In the genomic region with DNA sequence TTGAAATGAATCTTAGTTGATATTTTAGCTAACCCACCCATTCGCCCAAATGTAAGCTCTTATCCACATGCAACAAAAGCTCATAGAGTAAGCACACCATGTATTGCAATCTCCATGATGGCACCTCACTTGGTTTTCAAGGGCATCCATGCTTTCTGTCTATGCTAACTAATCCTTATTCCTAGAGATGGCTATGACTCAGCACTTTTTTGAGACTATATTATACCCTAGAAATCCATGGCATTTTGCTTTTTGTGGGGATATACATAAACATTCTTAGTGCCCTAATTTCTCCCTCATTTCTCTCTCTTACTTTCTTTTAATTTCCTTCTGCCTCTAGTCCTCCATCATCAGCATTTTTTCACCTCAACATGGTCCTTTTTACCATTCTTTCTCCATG, we compare ENCODE assay signal across 1 cellular context.
A peak's percentile ranks its signal among the peaks of the same experiment; 100 is the strongest.
TF ChIP-seq lines count a peak whose summit lies in the region.

No MANE protein-coding gene starts in this region.

TF ChIP-seq in K562, 482 proteins besides CTCF, POLR2A, EP300 and RAD21 (continued from another document and continues in another):
- TF ChIP-seq, protein P1, sequence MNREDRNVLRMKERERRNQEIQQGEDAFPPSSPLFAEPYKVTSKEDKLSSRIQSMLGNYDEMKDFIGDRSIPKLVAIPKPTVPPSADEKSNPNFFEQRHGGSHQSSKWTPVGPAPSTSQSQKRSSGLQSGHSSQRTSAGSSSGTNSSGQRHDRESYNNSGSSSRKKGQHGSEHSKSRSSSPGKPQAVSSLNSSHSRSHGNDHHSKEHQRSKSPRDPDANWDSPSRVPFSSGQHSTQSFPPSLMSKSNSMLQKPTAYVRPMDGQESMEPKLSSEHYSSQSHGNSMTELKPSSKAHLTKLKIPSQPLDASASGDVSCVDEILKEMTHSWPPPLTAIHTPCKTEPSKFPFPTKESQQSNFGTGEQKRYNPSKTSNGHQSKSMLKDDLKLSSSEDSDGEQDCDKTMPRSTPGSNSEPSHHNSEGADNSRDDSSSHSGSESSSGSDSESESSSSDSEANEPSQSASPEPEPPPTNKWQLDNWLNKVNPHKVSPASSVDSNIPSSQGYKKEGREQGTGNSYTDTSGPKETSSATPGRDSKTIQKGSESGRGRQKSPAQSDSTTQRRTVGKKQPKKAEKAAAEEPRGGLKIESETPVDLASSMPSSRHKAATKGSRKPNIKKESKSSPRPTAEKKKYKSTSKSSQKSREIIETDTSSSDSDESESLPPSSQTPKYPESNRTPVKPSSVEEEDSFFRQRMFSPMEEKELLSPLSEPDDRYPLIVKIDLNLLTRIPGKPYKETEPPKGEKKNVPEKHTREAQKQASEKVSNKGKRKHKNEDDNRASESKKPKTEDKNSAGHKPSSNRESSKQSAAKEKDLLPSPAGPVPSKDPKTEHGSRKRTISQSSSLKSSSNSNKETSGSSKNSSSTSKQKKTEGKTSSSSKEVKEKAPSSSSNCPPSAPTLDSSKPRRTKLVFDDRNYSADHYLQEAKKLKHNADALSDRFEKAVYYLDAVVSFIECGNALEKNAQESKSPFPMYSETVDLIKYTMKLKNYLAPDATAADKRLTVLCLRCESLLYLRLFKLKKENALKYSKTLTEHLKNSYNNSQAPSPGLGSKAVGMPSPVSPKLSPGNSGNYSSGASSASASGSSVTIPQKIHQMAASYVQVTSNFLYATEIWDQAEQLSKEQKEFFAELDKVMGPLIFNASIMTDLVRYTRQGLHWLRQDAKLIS (CRISPR knock-in tag; IDR thresholded peaks at IDR 0.05): no peak
- no peak for TF ChIP-seq ZNF12 (CRISPR knock-in tag; IDR thresholded peaks at IDR 0.05)
- TF ChIP-seq, protein P2, sequence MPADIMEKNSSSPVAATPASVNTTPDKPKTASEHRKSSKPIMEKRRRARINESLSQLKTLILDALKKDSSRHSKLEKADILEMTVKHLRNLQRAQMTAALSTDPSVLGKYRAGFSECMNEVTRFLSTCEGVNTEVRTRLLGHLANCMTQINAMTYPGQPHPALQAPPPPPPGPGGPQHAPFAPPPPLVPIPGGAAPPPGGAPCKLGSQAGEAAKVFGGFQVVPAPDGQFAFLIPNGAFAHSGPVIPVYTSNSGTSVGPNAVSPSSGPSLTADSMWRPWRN (IDR thresholded peaks at IDR 0.05; ENCODE audit: low read depth): no peak
- TF ChIP-seq FOXP1 (CRISPR knock-in tag; IDR thresholded peaks at IDR 0.05): no peak
- TF ChIP-seq CHD4 (IDR thresholded peaks at IDR 0.05; ENCODE audit: insufficient read depth, insufficient replicate concordance, low read depth, low read length, poor library complexity, severe bottlenecking): no peak
- no peak for TF ChIP-seq SIRT6 (IDR thresholded peaks at IDR 0.05; ENCODE audit: low read depth, low read length)
- TF ChIP-seq, protein P3, sequence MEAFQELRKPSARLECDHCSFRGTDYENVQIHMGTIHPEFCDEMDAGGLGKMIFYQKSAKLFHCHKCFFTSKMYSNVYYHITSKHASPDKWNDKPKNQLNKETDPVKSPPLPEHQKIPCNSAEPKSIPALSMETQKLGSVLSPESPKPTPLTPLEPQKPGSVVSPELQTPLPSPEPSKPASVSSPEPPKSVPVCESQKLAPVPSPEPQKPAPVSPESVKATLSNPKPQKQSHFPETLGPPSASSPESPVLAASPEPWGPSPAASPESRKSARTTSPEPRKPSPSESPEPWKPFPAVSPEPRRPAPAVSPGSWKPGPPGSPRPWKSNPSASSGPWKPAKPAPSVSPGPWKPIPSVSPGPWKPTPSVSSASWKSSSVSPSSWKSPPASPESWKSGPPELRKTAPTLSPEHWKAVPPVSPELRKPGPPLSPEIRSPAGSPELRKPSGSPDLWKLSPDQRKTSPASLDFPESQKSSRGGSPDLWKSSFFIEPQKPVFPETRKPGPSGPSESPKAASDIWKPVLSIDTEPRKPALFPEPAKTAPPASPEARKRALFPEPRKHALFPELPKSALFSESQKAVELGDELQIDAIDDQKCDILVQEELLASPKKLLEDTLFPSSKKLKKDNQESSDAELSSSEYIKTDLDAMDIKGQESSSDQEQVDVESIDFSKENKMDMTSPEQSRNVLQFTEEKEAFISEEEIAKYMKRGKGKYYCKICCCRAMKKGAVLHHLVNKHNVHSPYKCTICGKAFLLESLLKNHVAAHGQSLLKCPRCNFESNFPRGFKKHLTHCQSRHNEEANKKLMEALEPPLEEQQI (IDR thresholded peaks at IDR 0.05): no peak
- no peak for TF ChIP-seq CBX3 (IDR thresholded peaks at IDR 0.05; ENCODE audit: borderline replicate concordance in 1 of 2, low read length in 2 of 2)
- TF ChIP-seq, protein P4, sequence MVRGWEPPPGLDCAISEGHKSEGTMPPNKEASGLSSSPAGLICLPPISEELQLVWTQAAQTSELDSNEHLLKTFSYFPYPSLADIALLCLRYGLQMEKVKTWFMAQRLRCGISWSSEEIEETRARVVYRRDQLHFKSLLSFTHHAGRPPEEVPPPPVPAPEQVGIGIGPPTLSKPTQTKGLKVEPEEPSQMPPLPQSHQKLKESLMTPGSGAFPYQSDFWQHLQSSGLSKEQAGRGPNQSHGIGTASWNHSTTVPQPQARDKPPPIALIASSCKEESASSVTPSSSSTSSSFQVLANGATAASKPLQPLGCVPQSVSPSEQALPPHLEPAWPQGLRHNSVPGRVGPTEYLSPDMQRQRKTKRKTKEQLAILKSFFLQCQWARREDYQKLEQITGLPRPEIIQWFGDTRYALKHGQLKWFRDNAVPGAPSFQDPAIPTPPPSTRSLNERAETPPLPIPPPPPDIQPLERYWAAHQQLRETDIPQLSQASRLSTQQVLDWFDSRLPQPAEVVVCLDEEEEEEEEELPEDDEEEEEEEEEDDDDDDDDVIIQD (CRISPR knock-in tag; IDR thresholded peaks at IDR 0.05): no peak
- TF ChIP-seq MAFG (tag; conservative IDR thresholded peaks at IDR 0.05): peak; percentile 96
- TF ChIP-seq ESRRA (IDR thresholded peaks at IDR 0.05; ENCODE audit: borderline replicate concordance, low read depth): no peak
- TF ChIP-seq CAMTA2 (CRISPR knock-in tag; conservative IDR thresholded peaks at IDR 0.05): no peak
- TF ChIP-seq, protein P5, sequence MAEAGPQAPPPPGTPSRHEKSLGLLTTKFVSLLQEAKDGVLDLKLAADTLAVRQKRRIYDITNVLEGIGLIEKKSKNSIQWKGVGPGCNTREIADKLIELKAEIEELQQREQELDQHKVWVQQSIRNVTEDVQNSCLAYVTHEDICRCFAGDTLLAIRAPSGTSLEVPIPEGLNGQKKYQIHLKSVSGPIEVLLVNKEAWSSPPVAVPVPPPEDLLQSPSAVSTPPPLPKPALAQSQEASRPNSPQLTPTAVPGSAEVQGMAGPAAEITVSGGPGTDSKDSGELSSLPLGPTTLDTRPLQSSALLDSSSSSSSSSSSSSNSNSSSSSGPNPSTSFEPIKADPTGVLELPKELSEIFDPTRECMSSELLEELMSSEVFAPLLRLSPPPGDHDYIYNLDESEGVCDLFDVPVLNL (CRISPR knock-in tag; IDR thresholded peaks at IDR 0.05; ENCODE audit: low read depth): no peak
- no peak for TF ChIP-seq ZNF561 (CRISPR knock-in tag; conservative IDR thresholded peaks at IDR 0.05)
- no peak for TF ChIP-seq RFX5 (IDR thresholded peaks at IDR 0.05; ENCODE audit: low read depth, low read length)
- TF ChIP-seq KHSRP (IDR thresholded peaks at IDR 0.05): no peak
- TF ChIP-seq, protein P6, sequence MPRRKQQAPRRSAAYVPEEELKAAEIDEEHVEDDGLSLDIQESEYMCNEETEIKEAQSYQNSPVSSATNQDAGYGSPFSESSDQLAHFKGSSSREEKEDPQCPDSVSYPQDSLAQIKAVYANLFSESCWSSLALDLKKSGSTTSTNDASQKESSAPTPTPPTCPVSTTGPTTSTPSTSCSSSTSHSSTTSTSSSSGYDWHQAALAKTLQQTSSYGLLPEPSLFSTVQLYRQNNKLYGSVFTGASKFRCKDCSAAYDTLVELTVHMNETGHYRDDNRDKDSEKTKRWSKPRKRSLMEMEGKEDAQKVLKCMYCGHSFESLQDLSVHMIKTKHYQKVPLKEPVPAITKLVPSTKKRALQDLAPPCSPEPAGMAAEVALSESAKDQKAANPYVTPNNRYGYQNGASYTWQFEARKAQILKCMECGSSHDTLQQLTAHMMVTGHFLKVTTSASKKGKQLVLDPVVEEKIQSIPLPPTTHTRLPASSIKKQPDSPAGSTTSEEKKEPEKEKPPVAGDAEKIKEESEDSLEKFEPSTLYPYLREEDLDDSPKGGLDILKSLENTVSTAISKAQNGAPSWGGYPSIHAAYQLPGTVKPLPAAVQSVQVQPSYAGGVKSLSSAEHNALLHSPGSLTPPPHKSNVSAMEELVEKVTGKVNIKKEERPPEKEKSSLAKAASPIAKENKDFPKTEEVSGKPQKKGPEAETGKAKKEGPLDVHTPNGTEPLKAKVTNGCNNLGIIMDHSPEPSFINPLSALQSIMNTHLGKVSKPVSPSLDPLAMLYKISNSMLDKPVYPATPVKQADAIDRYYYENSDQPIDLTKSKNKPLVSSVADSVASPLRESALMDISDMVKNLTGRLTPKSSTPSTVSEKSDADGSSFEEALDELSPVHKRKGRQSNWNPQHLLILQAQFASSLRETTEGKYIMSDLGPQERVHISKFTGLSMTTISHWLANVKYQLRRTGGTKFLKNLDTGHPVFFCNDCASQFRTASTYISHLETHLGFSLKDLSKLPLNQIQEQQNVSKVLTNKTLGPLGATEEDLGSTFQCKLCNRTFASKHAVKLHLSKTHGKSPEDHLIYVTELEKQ (CRISPR knock-in tag; IDR thresholded peaks at IDR 0.05): no peak
- no peak for TF ChIP-seq FOXA3 (CRISPR knock-in tag; conservative IDR thresholded peaks at IDR 0.05 in 1 of 2, IDR thresholded peaks at IDR 0.05 in 1 of 2)
- no peak for TF ChIP-seq MTA1 (IDR thresholded peaks at IDR 0.05; ENCODE audit: borderline replicate concordance)
- TF ChIP-seq RBM15 (IDR thresholded peaks at IDR 0.05; ENCODE audit: insufficient read depth, low read length): no peak
- TF ChIP-seq, protein P7, sequence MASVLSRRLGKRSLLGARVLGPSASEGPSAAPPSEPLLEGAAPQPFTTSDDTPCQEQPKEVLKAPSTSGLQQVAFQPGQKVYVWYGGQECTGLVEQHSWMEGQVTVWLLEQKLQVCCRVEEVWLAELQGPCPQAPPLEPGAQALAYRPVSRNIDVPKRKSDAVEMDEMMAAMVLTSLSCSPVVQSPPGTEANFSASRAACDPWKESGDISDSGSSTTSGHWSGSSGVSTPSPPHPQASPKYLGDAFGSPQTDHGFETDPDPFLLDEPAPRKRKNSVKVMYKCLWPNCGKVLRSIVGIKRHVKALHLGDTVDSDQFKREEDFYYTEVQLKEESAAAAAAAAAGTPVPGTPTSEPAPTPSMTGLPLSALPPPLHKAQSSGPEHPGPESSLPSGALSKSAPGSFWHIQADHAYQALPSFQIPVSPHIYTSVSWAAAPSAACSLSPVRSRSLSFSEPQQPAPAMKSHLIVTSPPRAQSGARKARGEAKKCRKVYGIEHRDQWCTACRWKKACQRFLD (CRISPR knock-in tag; IDR thresholded peaks at IDR 0.05): no peak
- TF ChIP-seq, protein P8, sequence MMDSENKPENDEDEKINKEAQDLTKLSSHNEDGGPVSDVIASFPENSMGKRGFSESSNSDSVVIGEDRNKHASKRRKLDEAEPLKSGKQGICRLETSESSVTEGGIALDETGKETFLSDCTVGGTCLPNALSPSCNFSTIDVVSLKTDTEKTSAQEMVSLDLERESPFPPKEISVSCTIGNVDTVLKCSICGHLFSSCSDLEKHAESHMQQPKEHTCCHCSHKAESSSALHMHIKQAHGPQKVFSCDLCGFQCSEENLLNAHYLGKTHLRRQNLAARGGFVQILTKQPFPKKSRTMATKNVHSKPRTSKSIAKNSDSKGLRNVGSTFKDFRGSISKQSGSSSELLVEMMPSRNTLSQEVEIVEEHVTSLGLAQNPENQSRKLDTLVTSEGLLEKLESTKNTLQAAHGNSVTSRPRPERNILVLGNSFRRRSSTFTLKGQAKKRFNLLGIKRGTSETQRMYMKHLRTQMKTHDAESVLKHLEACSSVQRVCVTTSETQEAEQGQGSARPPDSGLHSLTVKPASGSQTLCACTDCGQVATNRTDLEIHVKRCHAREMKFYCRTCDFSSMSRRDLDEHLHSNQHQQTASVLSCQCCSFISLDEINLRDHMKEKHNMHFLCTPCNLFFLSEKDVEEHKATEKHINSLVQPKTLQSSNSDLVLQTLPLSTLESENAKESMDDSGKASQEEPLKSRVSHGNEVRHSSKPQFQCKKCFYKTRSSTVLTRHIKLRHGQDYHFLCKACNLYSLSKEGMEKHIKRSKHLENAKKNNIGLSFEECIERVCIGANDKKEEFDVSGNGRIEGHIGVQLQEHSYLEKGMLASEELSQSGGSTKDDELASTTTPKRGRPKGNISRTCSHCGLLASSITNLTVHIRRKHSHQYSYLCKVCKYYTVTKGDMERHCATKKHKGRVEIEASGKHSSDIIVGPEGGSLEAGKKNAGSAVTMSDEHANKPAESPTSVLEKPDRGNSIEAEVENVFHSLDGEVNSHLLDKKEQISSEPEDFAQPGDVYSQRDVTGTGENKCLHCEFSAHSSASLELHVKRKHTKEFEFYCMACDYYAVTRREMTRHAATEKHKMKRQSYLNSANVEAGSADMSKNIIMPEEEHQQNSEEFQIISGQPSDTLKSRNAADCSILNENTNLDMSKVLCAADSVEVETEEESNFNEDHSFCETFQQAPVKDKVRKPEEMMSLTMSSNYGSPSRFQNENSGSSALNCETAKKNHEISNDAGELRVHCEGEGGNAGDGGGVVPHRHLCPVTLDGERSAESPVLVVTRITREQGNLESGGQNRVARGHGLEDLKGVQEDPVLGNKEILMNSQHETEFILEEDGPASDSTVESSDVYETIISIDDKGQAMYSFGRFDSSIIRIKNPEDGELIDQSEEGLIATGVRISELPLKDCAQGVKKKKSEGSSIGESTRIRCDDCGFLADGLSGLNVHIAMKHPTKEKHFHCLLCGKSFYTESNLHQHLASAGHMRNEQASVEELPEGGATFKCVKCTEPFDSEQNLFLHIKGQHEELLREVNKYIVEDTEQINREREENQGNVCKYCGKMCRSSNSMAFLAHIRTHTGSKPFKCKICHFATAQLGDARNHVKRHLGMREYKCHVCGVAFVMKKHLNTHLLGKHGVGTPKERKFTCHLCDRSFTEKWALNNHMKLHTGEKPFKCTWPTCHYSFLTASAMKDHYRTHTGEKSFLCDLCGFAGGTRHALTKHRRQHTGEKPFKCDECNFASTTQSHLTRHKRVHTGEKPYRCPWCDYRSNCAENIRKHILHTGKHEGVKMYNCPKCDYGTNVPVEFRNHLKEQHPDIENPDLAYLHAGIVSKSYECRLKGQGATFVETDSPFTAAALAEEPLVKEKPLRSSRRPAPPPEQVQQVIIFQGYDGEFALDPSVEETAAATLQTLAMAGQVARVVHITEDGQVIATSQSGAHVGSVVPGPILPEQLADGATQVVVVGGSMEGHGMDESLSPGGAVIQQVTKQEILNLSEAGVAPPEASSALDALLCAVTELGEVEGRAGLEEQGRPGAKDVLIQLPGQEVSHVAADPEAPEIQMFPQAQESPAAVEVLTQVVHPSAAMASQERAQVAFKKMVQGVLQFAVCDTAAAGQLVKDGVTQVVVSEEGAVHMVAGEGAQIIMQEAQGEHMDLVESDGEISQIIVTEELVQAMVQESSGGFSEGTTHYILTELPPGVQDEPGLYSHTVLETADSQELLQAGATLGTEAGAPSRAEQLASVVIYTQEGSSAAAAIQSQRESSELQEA (IDR thresholded peaks at IDR 0.05; ENCODE audit: low read depth): no peak
- TF ChIP-seq, protein P9, sequence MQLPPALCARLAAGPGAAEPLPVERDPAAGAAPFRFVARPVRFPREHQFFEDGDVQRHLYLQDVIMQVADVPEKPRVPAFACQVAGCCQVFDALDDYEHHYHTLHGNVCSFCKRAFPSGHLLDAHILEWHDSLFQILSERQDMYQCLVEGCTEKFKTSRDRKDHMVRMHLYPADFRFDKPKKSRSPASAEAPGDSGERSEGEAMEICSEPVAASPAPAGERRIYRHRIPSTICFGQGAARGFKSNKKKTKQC (CRISPR knock-in tag; IDR thresholded peaks at IDR 0.05): no peak
- TF ChIP-seq HNRNPL (IDR thresholded peaks at IDR 0.05; ENCODE audit: low read depth, low read length): no peak
- no peak for TF ChIP-seq ZNF217 (CRISPR knock-in tag; IDR thresholded peaks at IDR 0.05)
- no peak for TF ChIP-seq SAP30 (IDR thresholded peaks at IDR 0.05; ENCODE audit: borderline replicate concordance, insufficient read depth, low read depth, low read length, poor library complexity, severe bottlenecking)
- no peak for TF ChIP-seq EGR1 (conservative IDR thresholded peaks at IDR 0.05)
- TF ChIP-seq PHF8 (IDR thresholded peaks at IDR 0.05; ENCODE audit: borderline replicate concordance, low read length): no peak
- TF ChIP-seq KAT7 (CRISPR knock-in tag; IDR thresholded peaks at IDR 0.05; ENCODE audit: borderline replicate concordance): no peak
- peak; percentile 96 for TF ChIP-seq ZNF316 (IDR thresholded peaks at IDR 0.05)
